Comparison of ENCODE assay signal across 26 cellular contexts in the genomic region with DNA sequence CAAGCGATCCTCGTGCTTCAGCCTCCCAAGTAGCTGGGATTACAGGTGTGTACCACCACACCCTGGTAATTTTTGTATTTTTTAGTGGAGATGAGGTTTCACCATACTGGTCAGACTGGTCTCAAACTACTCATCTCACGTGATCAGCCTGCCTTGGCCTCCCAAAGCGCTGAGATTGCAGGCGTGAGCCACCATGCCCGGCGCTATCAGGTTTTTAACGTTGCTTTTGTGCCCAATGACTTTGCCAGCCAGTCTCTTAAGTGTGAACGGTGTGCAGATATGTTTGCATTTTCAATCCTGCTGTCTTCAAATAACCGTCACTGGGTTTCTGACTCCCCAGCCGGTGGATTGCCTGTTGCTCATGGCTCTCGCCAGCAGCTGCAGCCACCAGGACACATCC.
"Had no signal": no experiment of that assay in that cellular context is flagged by ENCODE, and none has a peak within 500 bp of the region (broad histone marks: within the 10 kb centered on the region; RNA-seq: fewer than 3 reads in every experiment).

No MANE protein-coding gene starts in this region.

- H3K4me3 Mint-ChIP-seq: activated naive CD8-positive, alpha-beta T cell treated with anti-CD3 and anti-CD28 coated beads, Interleukin-2, amount 50 U/mL, for 24 hours; effector memory CD8-positive, alpha-beta T cell; immature natural killer cell; memory B cell; naive thymus-derived CD8-positive, alpha-beta T cell; neural crest cell; T-helper 17 cell had no signal

- H3K36me3 Mint-ChIP-seq: immature natural killer cell; memory B cell; naive thymus-derived CD8-positive, alpha-beta T cell had no signal

- H3K27me3 Mint-ChIP-seq: activated naive CD8-positive, alpha-beta T cell treated with anti-CD3 and anti-CD28 coated beads, Interleukin-2, amount 50 U/mL, for 24 hours had no signal

- H3K27ac Mint-ChIP-seq: activated naive CD8-positive, alpha-beta T cell treated with anti-CD3 and anti-CD28 coated beads, Interleukin-2, amount 50 U/mL, for 24 hours; effector memory CD8-positive, alpha-beta T cell; immature natural killer cell; memory B cell; naive thymus-derived CD8-positive, alpha-beta T cell; T-helper 17 cell had no signal

- ATAC-seq: activated CD4-positive, CD25-positive, alpha-beta regulatory T cell treated with anti-CD3 and anti-CD28 coated beads, Interleukin-2, amount 50 U/mL, for 24 hours; activated naive CD8-positive, alpha-beta T cell treated with anti-CD3 and anti-CD28 coated beads, Interleukin-2, amount 50 U/mL, for 24 hours; effector memory CD8-positive, alpha-beta T cell; gastroesophageal sphincter; naive thymus-derived CD8-positive, alpha-beta T cell; pancreas; SK-N-SH treated with all-trans-retinoic acid at 6 μM for 48 hours; stimulated activated naive CD8-positive, alpha-beta T cell treated with anti-CD3 and anti-CD28 coated beads, Interleukin-15, Interleukin-2, amounts not matched to agents 100 U/mL and 50 U/mL, for 24 hours; T-helper 17 cell had no signal

- FAIRE-seq: endothelial cell of umbilical vein, pancreas had no signal

- DNase-seq: activated CD4-positive, alpha-beta T cell treated with anti-CD3 and anti-CD28 coated beads for 48 hours; activated CD4-positive, alpha-beta T cell treated with anti-CD3 and anti-CD28 coated beads, Interleukin-2, amount 50 U/mL, for 48 hours; activated effector memory CD4-positive, alpha-beta T cell treated with anti-CD3 and anti-CD28 coated beads, Interleukin-2, amount 50 U/mL, for 16 hours; activated naive CD4-positive, alpha-beta T cell treated with anti-CD3 and anti-CD28 coated beads, Interleukin-2, amount 50 U/mL, for 16 hours; activated naive CD8-positive, alpha-beta T cell treated with anti-CD3 and anti-CD28 coated beads, Interleukin-2, amount 50 U/mL, for 24 hours; amygdala; colonic mucosa; effector memory CD8-positive, alpha-beta T cell; hypothalamus; immature natural killer cell; naive thymus-derived CD8-positive, alpha-beta T cell; nucleus accumbens; stimulated activated CD4-positive, alpha-beta T cell treated with anti-CD3 and anti-CD28 coated beads, Interleukin-4, amount 100 ng/mL, for 1 hour; stimulated activated naive CD8-positive, alpha-beta T cell treated with anti-CD3 and anti-CD28 coated beads, Interleukin-15, Interleukin-2, amounts not matched to agents 100 U/mL and 50 U/mL, for 24 hours; T-helper 17 cell; T1000; testis; transverse colon; WERI-Rb-1 had no signal

- H3K4me1 Mint-ChIP-seq: activated naive CD8-positive, alpha-beta T cell treated with anti-CD3 and anti-CD28 coated beads, Interleukin-2, amount 50 U/mL, for 24 hours; immature natural killer cell; memory B cell; naive thymus-derived CD8-positive, alpha-beta T cell; T-helper 17 cell had no signal
